24 cellular contexts compared by ENCODE assay signal in the genomic region with DNA sequence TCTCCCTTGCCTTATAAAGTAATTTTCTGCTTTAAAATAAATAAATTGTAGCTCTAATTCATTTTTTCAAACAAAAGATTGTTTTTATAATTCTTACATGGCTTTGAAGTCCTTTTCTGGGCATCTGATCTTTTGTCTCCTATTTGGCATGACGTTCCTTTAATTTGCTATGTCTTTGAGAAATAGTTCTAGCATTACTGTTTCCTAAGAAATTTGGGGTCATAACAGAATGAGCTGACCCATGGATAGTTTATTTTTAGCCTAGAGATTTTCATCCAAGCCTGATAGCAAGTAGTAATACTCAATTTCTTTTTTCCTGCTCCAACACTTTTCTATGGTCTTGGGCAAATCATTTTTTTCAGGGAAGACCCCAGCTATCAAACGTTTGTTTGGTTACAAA. TPM values are rescaled to one million over a fixed set of nuclear protein-coding genes. Genes with fewer than 3 reads are reported as not detected.
DNase-seq lines count a peak whose midpoint lies in the region; ATAC-seq and TF ChIP-seq lines count a peak whose summit lies in the region.
"Had no signal": no experiment of that assay in that cellular context is flagged by ENCODE, and none has a peak within 500 bp of the region (broad histone marks: within the 10 kb centered on the region; RNA-seq: fewer than 3 reads in every experiment).

No MANE protein-coding gene starts in this region.

- H3K36me3 ChIP-seq in liver (ENCODE audit: control insufficient read depth in 4 of 4, insufficient read depth in 3 of 4, low read depth in 1 of 4, low read length in 3 of 4) (no peaks in the 10 kb centered on the region), right lobe of liver (no peaks in the 10 kb centered on the region)
- H3K36me3 ChIP-seq: BLaER1, lower lobe of right lung, neural progenitor cell, stomach had no signal

- POLR2A ChIA-PET in HEK293T (lab: Yijun Ruan, JAX): no interaction called here

- 69% methylated on average over 2 of the region's 2 CpGs for WGBS in liver
- 38% methylated on average over 2 of the region's 2 CpGs for WGBS in right lobe of liver (ENCODE audit: insufficient coverage, low coverage, low lambda C conversion rate, missing lambda C conversion rate)

- H3K9ac ChIP-seq in liver (ENCODE audit: low read depth in 1 of 2, low read length in 2 of 2): no peak overlapping the region
- H3K9ac ChIP-seq: BLaER1, neural progenitor cell had no signal

- no peaks in the 10 kb centered on the region for H3K27me3 ChIP-seq in liver (ENCODE audit: control insufficient read depth in 4 of 4, insufficient read depth in 4 of 4, low read length in 3 of 4)
- no peaks in the 10 kb centered on the region for H3K27me3 ChIP-seq in right lobe of liver
- H3K27me3 ChIP-seq: BLaER1, neural progenitor cell, stomach had no signal

- H3K4me3 ChIP-seq in liver (ENCODE audit: low read depth in 1 of 3, low read length in 3 of 3) (no peak overlapping the region), right lobe of liver (no peak overlapping the region), choroid plexus epithelial cell (ENCODE audit: low read depth, low read length) (no peak overlapping the region)
- H3K4me3 ChIP-seq: BLaER1, lower lobe of right lung, neural progenitor cell, stomach had no signal

- TF ChIP-seq CTCF in liver (IDR thresholded peaks at IDR 0.05; ENCODE audit: low read depth, low read length, missing input control): no peak
- no peak for TF ChIP-seq CTCF in right lobe of liver (IDR thresholded peaks at IDR 0.05)
- no peak for TF ChIP-seq CTCF in choroid plexus epithelial cell (conservative IDR thresholded peaks at IDR 0.05; ENCODE audit: low read depth, low read length)

- DNase-seq in right lobe of liver (no peak), choroid plexus epithelial cell (ENCODE audit: low read depth) (peak; percentile 78), iris pigment epithelial cell (ENCODE audit: low read depth) (peak; percentile 62), HEK293T (ENCODE audit: extremely low spot score) (no peak)
- no peak for DNase-seq in activated effector memory CD4-positive, alpha-beta T cell treated with anti-CD3 and anti-CD28 coated beads, Interleukin-2, amount 50 U/mL, for 16 hours
- DNase-seq: 8988T; activated CD8-positive, alpha-beta T cell treated with anti-CD3 and anti-CD28 coated beads, Interleukin-2, amount 10 ng/mL, durations not matched to agents 7 days and 5 days; activated gamma-delta T cell; activated T-cell treated with anti-CD3 and anti-CD28 coated beads for 4 hours; COR-L47; DND-41; lower lobe of right lung; NCI-H1417; NCI-H2081; NCI-H345; NCI-H748 treated with DMSO at 0.1 percent for 48 hours; stomach; T-helper 17 cell; trophoblast cell had no signal

- no peak for ATAC-seq in right lobe of liver
- no peak for ATAC-seq in GM21825 (IDR thresholded peaks at IDR 0.05; ENCODE audit: unreplicated experiment)
- ATAC-seq in HG02678 (IDR thresholded peaks at IDR 0.05; ENCODE audit: unreplicated experiment): no peak
- ATAC-seq: activated CD8-positive, alpha-beta T cell treated with anti-CD3 and anti-CD28 coated beads, Interleukin-2, amount 10 ng/mL, durations not matched to agents 7 days and 5 days; lower lobe of right lung; T-helper 17 cell had no signal

- no peak for TF ChIP-seq POLR2A in right lobe of liver (IDR thresholded peaks at IDR 0.05)

- TF ChIP-seq RAD21 in liver (IDR thresholded peaks at IDR 0.05): no peak

- CTCF ChIA-PET in HEK293T (lab: Yijun Ruan, JAX): no interaction called here

- H3K4me1 ChIP-seq in liver (ENCODE audit: control insufficient read depth in 4 of 4, insufficient read depth in 4 of 4, low read length in 3 of 4): no peaks in the 10 kb centered on the region
- H3K4me1 ChIP-seq in right lobe of liver: no peaks in the 10 kb centered on the region
- H3K4me1 ChIP-seq: BLaER1, neural progenitor cell had no signal

- intact Hi-C loops in right lobe of liver (cut with DNase I): no loop called here

- H3K27ac ChIP-seq in liver (ENCODE audit: low read depth in 1 of 2, low read length in 2 of 2): no peak overlapping the region
- no peak overlapping the region for H3K27ac ChIP-seq in right lobe of liver
- H3K27ac ChIP-seq: BLaER1, lower lobe of right lung, neural progenitor cell, stomach had no signal

- H3K9me3 ChIP-seq in liver (ENCODE audit: control insufficient read depth in 4 of 4, low read length in 3 of 4) (no peaks in the 10 kb centered on the region), right lobe of liver (no peaks in the 10 kb centered on the region)
- H3K9me3 ChIP-seq: BLaER1, lower lobe of right lung, stomach had no signal

TF ChIP-seq in liver, 16 proteins besides CTCF, POLR2A, EP300 and RAD21:
- TF ChIP-seq FOXA1 (IDR thresholded peaks at IDR 0.05) (no peak), FOXA2 (IDR thresholded peaks at IDR 0.05) (no peak), HNF4A (conservative IDR thresholded peaks at IDR 0.05) (no peak), JUND (IDR thresholded peaks at IDR 0.05) (no peak), TAF1 (conservative IDR thresholded peaks at IDR 0.05) (no peak), YY1 (IDR thresholded peaks at IDR 0.05) (no peak), NR2F2 (IDR thresholded peaks at IDR 0.05) (peak; percentile 35)

TF ChIP-seq in HEK293T, 16 proteins besides CTCF, POLR2A, EP300 and RAD21:
- TF ChIP-seq NFRKB (IDR thresholded peaks at IDR 0.05) (no peak), ELF4 (IDR thresholded peaks at IDR 0.05) (no peak), FOXA1 (IDR thresholded peaks at IDR 0.05) (no peak), BHLHE40 (IDR thresholded peaks at IDR 0.05; ENCODE audit: borderline replicate concordance) (no peak), SUZ12 (IDR thresholded peaks at IDR 0.05) (no peak), FOXM1 (IDR thresholded peaks at IDR 0.05; ENCODE audit: borderline replicate concordance) (no peak), LEF1 (IDR thresholded peaks at IDR 0.05; ENCODE audit: borderline replicate concordance) (no peak), ARNT (IDR thresholded peaks at IDR 0.05) (no peak)

RNA-seq across cellular contexts. Expression of a gene that starts 31.4 kb away (rescaled TPM):
- total RNA-seq in liver (10 to 100 TPM; 12.8 to 16.6 TPM), right lobe of liver (10 to 100 TPM in 5 of 6 experiments, 1 to 10 TPM in 1; 8.6 to 45.7 (median 22.6) TPM)
- 10 to 100 TPM in 1 of 2 donors, 1 to 10 TPM in 1; 7.4 to 11.7 TPM for polyA plus RNA-seq in liver

Comparison
In these comparisons a context has a peak if more than half of its experiments do, and no peak if none do; other contexts are left out.
1. DNase-seq: peak in choroid plexus epithelial cell (single experiment) and iris pigment epithelial cell (single experiment); none in right lobe of liver (0 of 3), activated effector memory CD4-positive, alpha-beta T cell treated with anti-CD3 and anti-CD28 coated beads, Interleukin-2, amount 50 U/mL, for 16 hours (single experiment) and HEK293T (single experiment).